In genomic region chr7:16411391-16411790, GRCh38 we compare ENCODE assay signal across 17 cellular contexts. TPM values are rescaled to one million over a fixed set of nuclear protein-coding genes. Genes with fewer than 3 reads are reported as not detected.
A peak's percentile ranks its signal among the peaks of the same experiment; 100 is the strongest.
DNase-seq lines count a peak whose midpoint lies in the region; ATAC-seq, FAIRE-seq and TF ChIP-seq lines count a peak whose summit lies in the region.
"Had no signal": no experiment of that assay in that cellular context is flagged by ENCODE, and none has a peak within 500 bp of the region (broad histone marks: within the 10 kb centered on the region; RNA-seq: fewer than 3 reads in every experiment).

No MANE protein-coding gene starts in this region.

- FAIRE-seq in H54 (lab: Jason Lieb, UNC) (peak; percentile 43), RCC 7860 (lab: Jason Lieb, UNC) (peak; percentile 78), colon (lab: Jason Lieb, UNC) (peak; percentile 33)

- H3K27ac ChIP-seq in osteoblast (ENCODE audit: low read depth, low read length) = no peak overlapping the region

- H3K4me3 ChIP-seq in osteoblast (ENCODE audit: insufficient read depth, low read length) = no peak overlapping the region

- intact Hi-C loops in natural killer cell (cut with micrococcal nuclease) = no loop called here
- intact Hi-C loops in activated CD4-positive, alpha-beta T cell treated with anti-CD3 and anti-CD28 coated beads, Interleukin-2, amount 10 ng/mL, durations not matched to agents 24 days and 14 days (cut with micrococcal nuclease) = no loop called here

- TF ChIP-seq CTCF in osteoblast (IDR thresholded peaks at IDR 0.05; ENCODE audit: extremely low read depth, low read depth, low read length) = no peak
- TF ChIP-seq CTCF in natural killer cell (IDR thresholded peaks at IDR 0.05) = no peak

- H3K79me2 ChIP-seq in osteoblast (ENCODE audit: insufficient read depth, low read length) = no peaks in the 10 kb centered on the region

- H3K36me3 ChIP-seq in osteoblast (ENCODE audit: insufficient read depth, low read length) = no peaks in the 10 kb centered on the region
- H3K36me3 ChIP-seq: BE2C had no signal

- TF ChIP-seq POLR2A in H54 (IDR thresholded peaks at IDR 0.05; ENCODE audit: low read depth, low read length) = no peak

- no peak for ATAC-seq in natural killer cell
- no peak for ATAC-seq in HG02938 (IDR thresholded peaks at IDR 0.05; ENCODE audit: unreplicated experiment)
- ATAC-seq: Panc1 had no signal

- no peaks in the 10 kb centered on the region for H3K9me3 Mint-ChIP-seq in natural killer cell
- H3K9me3 Mint-ChIP-seq in activated CD4-positive, alpha-beta T cell treated with anti-CD3 and anti-CD28 coated beads, Interleukin-2, amount 10 ng/mL, durations not matched to agents 24 days and 14 days = no peaks in the 10 kb centered on the region
- H3K9me3 Mint-ChIP-seq: CD4-positive, alpha-beta memory T cell had no signal

- no peaks in the 10 kb centered on the region for H3K9me3 ChIP-seq in osteoblast (ENCODE audit: low read depth, low read length)
- H3K9me3 ChIP-seq: BE2C had no signal

- H4K20me1 ChIP-seq in osteoblast (ENCODE audit: insufficient read depth, low read length) = no peaks in the 10 kb centered on the region

- no peak overlapping the region for H3K4me3 Mint-ChIP-seq in natural killer cell
- no peak overlapping the region for H3K4me3 Mint-ChIP-seq in activated CD4-positive, alpha-beta T cell treated with anti-CD3 and anti-CD28 coated beads, Interleukin-2, amount 10 ng/mL, durations not matched to agents 24 days and 14 days
- H3K4me3 Mint-ChIP-seq: CD4-positive, alpha-beta memory T cell had no signal

- no peak overlapping the region for H3K27ac Mint-ChIP-seq in natural killer cell
- no peak overlapping the region for H3K27ac Mint-ChIP-seq in activated CD4-positive, alpha-beta T cell treated with anti-CD3 and anti-CD28 coated beads, Interleukin-2, amount 10 ng/mL, durations not matched to agents 24 days and 14 days
- H3K27ac Mint-ChIP-seq: CD4-positive, alpha-beta memory T cell had no signal

- H3K27me3 ChIP-seq in osteoblast (ENCODE audit: insufficient read depth, low read length) = no peaks in the 10 kb centered on the region
- H3K27me3 ChIP-seq: BE2C had no signal

- no peak overlapping the region for H3K4me2 ChIP-seq in osteoblast (ENCODE audit: insufficient read depth, low read length)

- H2AFZ ChIP-seq in osteoblast (ENCODE audit: low read length) = no peak overlapping the region

- H3K36me3 Mint-ChIP-seq in natural killer cell = no peaks in the 10 kb centered on the region
- no peaks in the 10 kb centered on the region for H3K36me3 Mint-ChIP-seq in activated CD4-positive, alpha-beta T cell treated with anti-CD3 and anti-CD28 coated beads, Interleukin-2, amount 10 ng/mL, durations not matched to agents 24 days and 14 days (ENCODE audit: low read depth)
- H3K36me3 Mint-ChIP-seq: CD4-positive, alpha-beta memory T cell had no signal

- H3K27me3 Mint-ChIP-seq in natural killer cell (ENCODE audit: low read depth in 2 of 2) = peaks cover 0 to 8% of the 10 kb centered on the region in 2 donors
- peaks cover 4% of the 10 kb centered on the region for H3K27me3 Mint-ChIP-seq in activated CD4-positive, alpha-beta T cell treated with anti-CD3 and anti-CD28 coated beads, Interleukin-2, amount 10 ng/mL, durations not matched to agents 24 days and 14 days

- peaks cover 6% of the 10 kb centered on the region for H3K4me1 ChIP-seq in osteoblast (ENCODE audit: insufficient read depth, low read length)
- H3K4me1 ChIP-seq: BE2C had no signal

- no peaks in the 10 kb centered on the region for H3K4me1 Mint-ChIP-seq in natural killer cell
- no peaks in the 10 kb centered on the region for H3K4me1 Mint-ChIP-seq in activated CD4-positive, alpha-beta T cell treated with anti-CD3 and anti-CD28 coated beads, Interleukin-2, amount 10 ng/mL, durations not matched to agents 24 days and 14 days
- H3K4me1 Mint-ChIP-seq: CD4-positive, alpha-beta memory T cell had no signal

- DNase-seq in H54 (ENCODE audit: insufficient read length, low spot score) (no peak), RCC 7860 (ENCODE audit: low spot score) (peak; percentile 57), osteoblast (ENCODE audit: insufficient read length, low spot score, missing footprints) (peak; percentile 64), natural killer cell (no peak), NCI-H1436 (lab: John Stamatoyannopoulos, UW) (no peak)
- no peak for DNase-seq in activated CD4-positive, alpha-beta T cell treated with anti-CD3 and anti-CD28 coated beads, Interleukin-2, amount 10 ng/mL, durations not matched to agents 24 days and 14 days
- DNase-seq: BE2C; CD4-positive, alpha-beta memory T cell; DMS79 treated with DMSO at 0.1 percent for 48 hours; NCI-H1092 treated with DMSO at 0.1 percent for 48 hours; NCI-H1694 treated with DMSO at 0.1 percent for 48 hours; NCI-H446 treated with DMSO at 0.1 percent for 48 hours; NCI-H774; SIG-M5 had no signal

RNA-seq across cellular contexts. Expression of gene CRPPA, which starts 9.9 kb away (rescaled TPM):
- total RNA-seq in osteoblast (2.4 and 3.3 TPM in 2 replicates), natural killer cell (1 to 10 TPM; 2.1 to 4.7 (median 2.5) TPM)
- 1.1 and 1.3 TPM in 2 replicates for total RNA-seq in activated CD4-positive, alpha-beta T cell treated with anti-CD3 and anti-CD28 coated beads, Interleukin-2, amount 10 ng/mL, durations not matched to agents 24 days and 14 days

RNA-seq across cellular contexts. Expression of gene SOSTDC1, which starts 54.1 kb away (rescaled TPM):
- total RNA-seq in osteoblast (under 0.01 TPM in 1 of 2 replicates, not detected in the other), natural killer cell (not detected)
- not detected in 2 replicates for total RNA-seq in activated CD4-positive, alpha-beta T cell treated with anti-CD3 and anti-CD28 coated beads, Interleukin-2, amount 10 ng/mL, durations not matched to agents 24 days and 14 days
- total RNA-seq: CD4-positive, alpha-beta memory T cell had no signal

Comparison
In these comparisons a context has a peak if more than half of its experiments do, and no peak if none do; other contexts are left out.
1. DNase-seq: peak in RCC 7860 (single experiment) and osteoblast (single experiment); none in H54 (single experiment), natural killer cell (single experiment), activated CD4-positive, alpha-beta T cell treated with anti-CD3 and anti-CD28 coated beads, Interleukin-2, amount 10 ng/mL, durations not matched to agents 24 days and 14 days (single experiment) and NCI-H1436 (single experiment).